In the genomic region with DNA sequence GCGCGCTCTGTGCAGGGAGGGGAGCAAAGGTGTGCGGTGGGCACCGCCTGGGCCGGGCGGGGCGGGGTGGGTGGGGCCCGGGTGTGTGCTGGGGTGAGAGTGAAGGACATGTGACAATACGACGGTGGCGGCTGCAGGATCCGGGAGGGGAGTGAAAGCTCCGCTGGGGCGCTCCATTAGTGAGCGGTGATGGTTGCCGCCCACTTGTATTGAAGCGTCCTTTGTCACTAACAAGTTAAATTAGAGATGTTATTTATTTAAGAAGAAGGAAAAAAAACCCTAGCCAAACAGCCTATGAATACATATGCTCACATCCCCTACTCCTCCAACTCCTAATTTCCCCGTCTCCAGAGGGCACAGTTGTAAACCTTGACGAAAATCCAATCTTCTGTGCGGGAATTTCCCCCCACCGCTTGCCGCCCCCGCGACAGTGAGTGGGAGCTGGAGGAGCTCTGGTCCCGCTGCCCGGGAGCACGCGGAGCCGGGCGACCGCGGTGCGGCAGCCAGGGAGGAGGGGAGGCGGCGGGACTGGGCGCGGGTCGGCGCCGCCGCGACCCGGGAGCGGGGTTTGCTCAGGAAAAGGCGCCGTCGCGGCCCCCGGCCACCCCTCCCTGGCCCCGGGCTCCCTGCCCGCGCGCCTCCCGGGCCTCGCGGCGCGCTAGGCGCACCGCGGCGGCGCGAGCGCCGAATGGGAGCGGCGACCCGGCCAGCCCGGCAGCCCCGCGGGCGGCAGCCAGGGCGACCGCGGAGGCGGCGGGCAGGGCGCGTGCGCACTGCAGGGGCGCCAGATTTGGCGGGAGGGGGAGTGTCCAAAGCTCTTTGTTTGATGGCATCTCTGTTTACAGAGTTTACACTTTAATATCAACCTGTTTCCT, we compare ENCODE assay signal across 8 cellular contexts. TPM values are rescaled to one million over a fixed set of nuclear protein-coding genes. Genes with fewer than 3 reads are reported as not detected.
DNase-seq lines count a peak whose midpoint lies in the region; ATAC-seq and TF ChIP-seq lines count a peak whose summit lies in the region.

Gene MYB, plus strand, starts transcription at position 851 of the 875 bp plus-strand sequence. CDS start 206 bp downstream, outside the sequence.

- H3K9ac ChIP-seq in SK-N-MC (ENCODE audit: insufficient read length) (peak within 1 kb of the TSS; percentile 85), rectal smooth muscle tissue (ENCODE audit: low read length) (peak within 1 kb of the TSS; percentile 73)

- H3K4me3 ChIP-seq in GM12864 (ENCODE audit: low read depth, low read length): peak within 1 kb of the TSS; percentile 72
- peak within 1 kb of the TSS; percentile 97 for H3K4me3 ChIP-seq in SK-N-MC
- H3K4me3 ChIP-seq in cardiac muscle cell: peak within 1 kb of the TSS; percentile 41
- peak within 1 kb of the TSS; percentile 82 for H3K4me3 ChIP-seq in rectal smooth muscle tissue (ENCODE audit: low read length)

- H3K36me3 ChIP-seq in SK-N-MC (ENCODE audit: insufficient read depth, low read length) (no peaks in the 10 kb centered on the region; the same call in 1 of the 2 replicates), cardiac muscle cell (no peaks in the 10 kb centered on the region), rectal smooth muscle tissue (ENCODE audit: control insufficient read depth, insufficient read depth, low read length) (no peaks in the 10 kb centered on the region)

- TF ChIP-seq CTCF in GM12864 (IDR thresholded peaks at IDR 0.05; ENCODE audit: low read depth, low read length, missing control alignments): no peak
- TF ChIP-seq CTCF in cardiac muscle cell (IDR thresholded peaks at IDR 0.05; ENCODE audit: low read depth, low read length): no peak

- H3K27me3 ChIP-seq in cardiac muscle cell (peaks cover 78% of the 10 kb centered on the region), rectal smooth muscle tissue (ENCODE audit: control insufficient read depth, insufficient read depth, low read length) (peaks cover 2% of the 10 kb centered on the region)

- DNase-seq in GM12864 (ENCODE audit: low read depth) (no peak), NCI-H1092 (lab: John Stamatoyannopoulos, UW) (peak; percentile 56), SK-N-MC (ENCODE audit: low read depth, low spot score) (no peak), cardiac muscle cell (ENCODE audit: low read depth in 1 of 2, low spot score in 1 of 2) (peak; percentile 58 to 73), ureter (ENCODE audit: low spot score) (no peak)
- DNase-seq in activated naive CD4-positive, alpha-beta T cell (lab: John Stamatoyannopoulos, UW): peak; percentile 36 to 59 (median 40)

- H3K27ac ChIP-seq in SK-N-MC: peak within 1 kb of the TSS; percentile 56; the same call in 1 of the 2 replicates
- no peak within 1 kb of the TSS for H3K27ac ChIP-seq in cardiac muscle cell
- H3K27ac ChIP-seq in rectal smooth muscle tissue (ENCODE audit: low read depth, low read length): no peak within 1 kb of the TSS

- H3K9me3 ChIP-seq in SK-N-MC (ENCODE audit: low read depth, low read length): no peaks in the 10 kb centered on the region
- H3K9me3 ChIP-seq in cardiac muscle cell (ENCODE audit: low read depth): no peaks in the 10 kb centered on the region

- H3K4me1 ChIP-seq in cardiac muscle cell (ENCODE audit: low read depth): no peaks in the 10 kb centered on the region
- peaks cover 5% of the 10 kb centered on the region for H3K4me1 ChIP-seq in rectal smooth muscle tissue (ENCODE audit: control insufficient read depth, insufficient read depth, low read length)

- peak; percentile 31 for ATAC-seq in HG02623 (IDR thresholded peaks at IDR 0.05; ENCODE audit: unreplicated experiment)

RNA-seq across cellular contexts. Expression of gene MYB, which starts in this region (rescaled TPM):
- 0.21 and 0.56 TPM in 2 replicates for total RNA-seq in cardiac muscle cell
- polyA plus RNA-seq in cardiac muscle cell: 0.51 and 0.52 TPM in 2 replicates
- total RNA-seq in ureter: 0.89 TPM

Comparison
In these comparisons a context has a peak if more than half of its experiments do, and no peak if none do; other contexts are left out.
1. Peak in DNase-seq and H3K4me3 ChIP-seq in cardiac muscle cell; RNA of the gene not detected or under 1 TPM.
2. DNase-seq: peak in NCI-H1092 (single experiment) and activated naive CD4-positive, alpha-beta T cell (4 of 4); none in GM12864 (single experiment), SK-N-MC (single experiment) and ureter (single experiment).
3. H3K4me3 ChIP-seq: peak in every context shown above with its lines; median percentile 97 in SK-N-MC; 82 in rectal smooth muscle tissue; 72 in GM12864; 41 in cardiac muscle cell.